In genomic region chr18:77209587-77209986, GRCh38 we compare ENCODE assay signal across 14 cellular contexts. TPM values are rescaled to one million over a fixed set of nuclear protein-coding genes. Genes with fewer than 3 reads are reported as not detected.
DNase-seq lines count a peak whose midpoint lies in the region; ATAC-seq, FAIRE-seq and TF ChIP-seq lines count a peak whose summit lies in the region.
"Had no signal": no experiment of that assay in that cellular context is flagged by ENCODE, and none has a peak within 500 bp of the region (broad histone marks: within the 10 kb centered on the region; RNA-seq: fewer than 3 reads in every experiment).

No MANE protein-coding gene starts in this region.

- no peaks in the 10 kb centered on the region for H3K36me3 ChIP-seq in keratinocyte (ENCODE audit: control insufficient read depth in 2 of 2, extremely low read depth in 1 of 2, insufficient read depth in 2 of 2, low read length in 2 of 2)

- no peak for TF ChIP-seq CTCF in keratinocyte (optimal IDR thresholded peaks at IDR 0.05 in 1 of 3, IDR thresholded peaks at IDR 0.05 in 1 of 3, conservative IDR thresholded peaks at IDR 0.05 in 1 of 3; ENCODE audit: extremely low read depth in 1 of 3, insufficient read depth in 2 of 3, low read length in 3 of 3)

- dilution Hi-C loops in keratinocyte (cut with MboI; ENCODE audit: extremely low pct_ligation_motif_present, low sequenced_read_pairs) = no loop called here

- H3K9ac ChIP-seq in keratinocyte (ENCODE audit: control insufficient read depth, extremely low read depth, insufficient read depth, low read length) = no peak overlapping the region
- H3K9ac ChIP-seq: SK-N-SH had no signal

- no peaks in the 10 kb centered on the region for H3K27me3 Mint-ChIP-seq in stimulated activated naive CD8-positive, alpha-beta T cell treated with anti-CD3 and anti-CD28 coated beads, Interleukin-15, Interleukin-2, amounts not matched to agents 100 ng/mL and 50 ng/mL, for 24 hours
- no peaks in the 10 kb centered on the region for H3K27me3 Mint-ChIP-seq in activated CD4-positive, alpha-beta memory T cell treated with anti-CD3 and anti-CD28 coated beads for 36 hours

- H3K9me1 ChIP-seq in keratinocyte (ENCODE audit: control insufficient read depth, extremely low read depth, insufficient read depth, low read length) = no peaks in the 10 kb centered on the region

- peak overlapping the region; percentile 95 for H3K27ac Mint-ChIP-seq in stimulated activated naive CD8-positive, alpha-beta T cell treated with anti-CD3 and anti-CD28 coated beads, Interleukin-15, Interleukin-2, amounts not matched to agents 100 ng/mL and 50 ng/mL, for 24 hours
- peak overlapping the region; percentile 82 for H3K27ac Mint-ChIP-seq in activated CD4-positive, alpha-beta memory T cell treated with anti-CD3 and anti-CD28 coated beads for 36 hours

- no peaks in the 10 kb centered on the region for H3K79me2 ChIP-seq in keratinocyte (ENCODE audit: control insufficient read depth, insufficient read depth, low read length)

- POLR2A ChIA-PET in activated CD4-positive, alpha-beta memory T cell treated with anti-CD3 and anti-CD28 coated beads for 36 hours (lab: Charles Lee) = no interaction called here

- no peaks in the 10 kb centered on the region for H3K9me3 ChIP-seq in keratinocyte (ENCODE audit: control insufficient read depth, low read depth, low read length)
- H3K9me3 ChIP-seq: SK-N-SH had no signal

- no peaks in the 10 kb centered on the region for H3K27me3 ChIP-seq in keratinocyte (ENCODE audit: control insufficient read depth, extremely low read depth, insufficient read depth, low read length)

- CTCF ChIA-PET in activated CD4-positive, alpha-beta memory T cell treated with anti-CD3 and anti-CD28 coated beads for 36 hours (lab: Charles Lee) = interaction anchor here (1.4 to 6.7 kb wide), 2 partner anchors 211 to 226 kb away, joined by 5 to 92 read pairs; no protein-coding TSS in a partner anchor

- H3K36me3 Mint-ChIP-seq in stimulated activated naive CD8-positive, alpha-beta T cell treated with anti-CD3 and anti-CD28 coated beads, Interleukin-15, Interleukin-2, amounts not matched to agents 100 ng/mL and 50 ng/mL, for 24 hours (ENCODE audit: low read depth) = no peaks in the 10 kb centered on the region
- H3K36me3 Mint-ChIP-seq in activated CD4-positive, alpha-beta memory T cell treated with anti-CD3 and anti-CD28 coated beads for 36 hours = no peaks in the 10 kb centered on the region

- peaks cover 5% of the 10 kb centered on the region for H3K4me1 ChIP-seq in keratinocyte (ENCODE audit: control insufficient read depth, extremely low read depth, insufficient read depth, low read length)

- H4K20me1 ChIP-seq in keratinocyte (ENCODE audit: control insufficient read depth, extremely low read depth, insufficient read depth, low read length) = no peaks in the 10 kb centered on the region

- H3K4me1 Mint-ChIP-seq in stimulated activated naive CD8-positive, alpha-beta T cell treated with anti-CD3 and anti-CD28 coated beads, Interleukin-15, Interleukin-2, amounts not matched to agents 100 ng/mL and 50 ng/mL, for 24 hours (ENCODE audit: low read depth) = peaks cover 47% of the 10 kb centered on the region
- peaks cover 32% of the 10 kb centered on the region for H3K4me1 Mint-ChIP-seq in activated CD4-positive, alpha-beta memory T cell treated with anti-CD3 and anti-CD28 coated beads for 36 hours (ENCODE audit: low read depth)

- no peak overlapping the region for H2AFZ ChIP-seq in keratinocyte (ENCODE audit: control insufficient read depth, low read length)

- no peak overlapping the region for H3K27ac ChIP-seq in keratinocyte (ENCODE audit: control insufficient read depth, insufficient read depth, low read length)
- H3K27ac ChIP-seq: coronary artery had no signal

- intact Hi-C loops in activated CD4-positive, alpha-beta memory T cell treated with anti-CD3 and anti-CD28 coated beads for 36 hours (cut with micrococcal nuclease) = loop anchor here (1.0 to 2.0 kb wide), 5 partner anchors 58 to 147 kb away; no protein-coding TSS in a partner anchor

- no peaks in the 10 kb centered on the region for H3K9me3 Mint-ChIP-seq in stimulated activated naive CD8-positive, alpha-beta T cell treated with anti-CD3 and anti-CD28 coated beads, Interleukin-15, Interleukin-2, amounts not matched to agents 100 ng/mL and 50 ng/mL, for 24 hours
- H3K9me3 Mint-ChIP-seq in activated CD4-positive, alpha-beta memory T cell treated with anti-CD3 and anti-CD28 coated beads for 36 hours = no peaks in the 10 kb centered on the region
- H3K9me3 Mint-ChIP-seq: nephron had no signal

- no peak overlapping the region for H3K4me2 ChIP-seq in keratinocyte (ENCODE audit: control insufficient read depth, extremely low read depth, insufficient read depth, low read depth, low read length)

- DNase-seq in stimulated activated naive CD8-positive, alpha-beta T cell treated with anti-CD3 and anti-CD28 coated beads, Interleukin-15, Interleukin-2, amounts not matched to agents 100 U/mL and 50 U/mL, for 24 hours = no peak
- no peak for DNase-seq in activated CD4-positive, alpha-beta memory T cell treated with anti-CD3 and anti-CD28 coated beads for 36 hours
- no peak for DNase-seq in keratinocyte (ENCODE audit: low read depth, low spot score)
- DNase-seq in NCI-H1694 treated with DMSO at 0.1 percent for 48 hours (lab: John Stamatoyannopoulos, UW) = no peak
- no peak for DNase-seq in SW480 (ENCODE audit: low spot score)
- no peak for DNase-seq in RKO (ENCODE audit: low spot score)
- DNase-seq: Calu3, NCI-H446 treated with DMSO at 0.1 percent for 48 hours, SK-N-SH had no signal

- H3K4me3 ChIP-seq in keratinocyte (ENCODE audit: control insufficient read depth in 2 of 3, extremely low read depth in 1 of 3, insufficient read depth in 2 of 3, low read depth in 1 of 3, low read length in 3 of 3) = no peak overlapping the region
- H3K4me3 ChIP-seq: coronary artery, K562 had no signal

- ATAC-seq in stimulated activated naive CD8-positive, alpha-beta T cell treated with anti-CD3 and anti-CD28 coated beads, Interleukin-15, Interleukin-2, amounts not matched to agents 100 U/mL and 50 U/mL, for 24 hours = no peak
- no peak for ATAC-seq in HG03196 (IDR thresholded peaks at IDR 0.05; ENCODE audit: unreplicated experiment)
- ATAC-seq: K562 had no signal

- H3K4me3 Mint-ChIP-seq in stimulated activated naive CD8-positive, alpha-beta T cell treated with anti-CD3 and anti-CD28 coated beads, Interleukin-15, Interleukin-2, amounts not matched to agents 100 ng/mL and 50 ng/mL, for 24 hours = peak overlapping the region; percentile 80
- H3K4me3 Mint-ChIP-seq in activated CD4-positive, alpha-beta memory T cell treated with anti-CD3 and anti-CD28 coated beads for 36 hours = peak overlapping the region; percentile 81
- H3K4me3 Mint-ChIP-seq: nephron had no signal

- FAIRE-seq in keratinocyte (lab: Jason Lieb, UNC) = peak; percentile 13
- FAIRE-seq: K562 had no signal

RNA-seq across cellular contexts. Expression of gene GALR1, which starts 40.1 kb away (rescaled TPM):
- not detected for total RNA-seq in activated CD4-positive, alpha-beta memory T cell treated with anti-CD3 and anti-CD28 coated beads for 36 hours
- polyA plus RNA-seq in keratinocyte = not detected in 3 replicates
- not detected for polyA plus RNA-seq in keratinocyte (2011; ENCODE audit: low read depth)
- polyA plus RNA-seq in keratinocyte (2011; cell fraction: cytosol; rRNA removed) = not detected in 2 replicates
- polyA plus RNA-seq in keratinocyte (2011; cell fraction: nucleus; rRNA removed) = not detected in 2 replicates
- polyA plus RNA-seq in keratinocyte (2012; ENCODE audit: low replicate concordance) = not detected in 2 replicates
- not detected in 3 replicates for polyA minus RNA-seq in keratinocyte
- not detected for polyA minus RNA-seq in keratinocyte (2011; cell fraction: cytosol; rRNA and poly(A)+ RNA removed)
- polyA minus RNA-seq in keratinocyte (2011; cell fraction: nucleus; rRNA and poly(A)+ RNA removed) = not detected in 2 replicates
- total RNA-seq: Calu3, K562 had no signal
- polyA plus RNA-seq: K562, SK-N-SH had no signal
